Comparison of ENCODE assay signal across 19 cellular contexts in the genomic region with DNA sequence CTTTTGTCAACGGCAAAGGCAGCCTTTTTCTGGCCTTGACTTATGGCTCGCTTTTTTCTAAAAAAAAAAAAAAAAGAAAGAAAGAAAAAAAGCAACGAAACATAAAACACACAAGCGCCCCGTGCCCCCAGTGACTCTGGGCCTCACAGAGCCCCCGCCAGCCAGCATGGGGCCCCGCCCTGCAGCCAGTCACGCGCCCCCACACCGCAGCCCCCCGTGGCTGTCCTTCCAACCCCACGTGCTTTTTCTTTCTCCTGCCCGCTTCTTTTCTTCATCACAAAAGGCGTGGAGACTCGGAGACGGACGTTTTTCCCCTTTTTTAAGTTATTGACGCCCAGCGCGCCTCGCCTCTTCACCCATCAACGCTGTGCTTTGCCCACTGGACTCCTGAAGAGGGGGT. TPM values are rescaled to one million over a fixed set of nuclear protein-coding genes. Genes with fewer than 3 reads are reported as not detected.
DNase-seq lines count a peak whose midpoint lies in the region; TF ChIP-seq lines count a peak whose summit lies in the region.
"Had no signal": no experiment of that assay in that cellular context is flagged by ENCODE, and none has a peak within 500 bp of the region (broad histone marks: within the 10 kb centered on the region; RNA-seq: fewer than 3 reads in every experiment).

No MANE protein-coding gene starts in this region.

- H3K9ac ChIP-seq in BLaER1 (peak overlapping the region; percentile 73; the same call in 1 of the 2 replicates), liver (ENCODE audit: low read depth in 1 of 2, low read length in 2 of 2) (no peak overlapping the region), neural progenitor cell (no peak overlapping the region)
- H3K9ac ChIP-seq: GM23248 had no signal

- no peaks in the 10 kb centered on the region for H3K79me2 ChIP-seq in neural progenitor cell (ENCODE audit: low read depth)

- peaks cover 98% of the 10 kb centered on the region for H3K4me1 ChIP-seq in BLaER1
- peaks cover 3 to 18% (median 11%) of the 10 kb centered on the region in 4 donors for H3K4me1 ChIP-seq in liver (ENCODE audit: control insufficient read depth in 4 of 4, insufficient read depth in 4 of 4, low read length in 3 of 4)
- H3K4me1 ChIP-seq in neural progenitor cell = no peaks in the 10 kb centered on the region
- H3K4me1 ChIP-seq: HAP-1 had no signal

- H3K27me3 Mint-ChIP-seq in Calu3 (ENCODE audit: unreplicated experiment) = no peaks in the 10 kb centered on the region
- H3K27me3 Mint-ChIP-seq in neural progenitor cell (ENCODE audit: insufficient read depth, low read depth) = peaks cover 2% of the 10 kb centered on the region
- H3K27me3 Mint-ChIP-seq: B cell had no signal

- CTCF ChIA-PET in Calu3 (lab: Charles Lee) = no interaction called here

- no peaks in the 10 kb centered on the region for H3K9me3 ChIP-seq in BLaER1
- no peaks in the 10 kb centered on the region for H3K9me3 ChIP-seq in liver (ENCODE audit: control insufficient read depth in 4 of 4, low read length in 3 of 4)
- no peaks in the 10 kb centered on the region for H3K9me3 ChIP-seq in neural progenitor cell (ENCODE audit: low read depth)
- H3K9me3 ChIP-seq: HAP-1 had no signal

- H3K4me2 ChIP-seq in BLaER1 (peak overlapping the region; percentile 93), neural progenitor cell (no peak overlapping the region)

- H3K4me1 Mint-ChIP-seq in Calu3 (ENCODE audit: low read depth, unreplicated experiment) = no peaks in the 10 kb centered on the region
- peaks cover 10% of the 10 kb centered on the region for H3K4me1 Mint-ChIP-seq in neural progenitor cell

- WGBS in liver = 93% methylated on average over 22 of the region's 22 CpGs

- no peaks in the 10 kb centered on the region for H3F3A ChIP-seq in neural progenitor cell (ENCODE audit: low read depth)

- BruUV-seq in Calu3 (replicated peaks; lab: Mats Ljungman, UMichigan) = TSS peak; percentile 48

- TF ChIP-seq RAD21 in liver (IDR thresholded peaks at IDR 0.05) = no peak

- H3K36me3 Mint-ChIP-seq in Calu3 (ENCODE audit: insufficient read depth, unreplicated experiment) (no peaks in the 10 kb centered on the region), neural progenitor cell (no peaks in the 10 kb centered on the region)

- H3K36me3 ChIP-seq in BLaER1 (peaks cover 28% of the 10 kb centered on the region), liver (ENCODE audit: control insufficient read depth in 4 of 4, insufficient read depth in 3 of 4, low read depth in 1 of 4, low read length in 3 of 4) (peaks cover 0 to 21% (median 2%) of the 10 kb centered on the region in 4 donors), neural progenitor cell (no peaks in the 10 kb centered on the region)

- DNase-seq in Calu3 (no peak), neural progenitor cell (ENCODE audit: low spot score) (no peak), erythroblast (lab: John Stamatoyannopoulos, UW) (no peak), DMS153 (lab: John Stamatoyannopoulos, UW) (no peak)
- DNase-seq: CD4-positive, alpha-beta T cell; DMS53; DND-41; EL; GM23248; IMR-90 had no signal

- no peak for TF ChIP-seq POLR2A in erythroblast (IDR thresholded peaks at IDR 0.05; ENCODE audit: low read length)

- H3K9me3 Mint-ChIP-seq in Calu3 (ENCODE audit: low read depth, unreplicated experiment) (no peaks in the 10 kb centered on the region), neural progenitor cell (no peaks in the 10 kb centered on the region)
- H3K9me3 Mint-ChIP-seq: CD4-positive, alpha-beta T cell had no signal

- intact Hi-C loops in Calu3 (cut with micrococcal nuclease; ENCODE audit: unreplicated experiment) = no loop called here

- TF ChIP-seq CTCF in Calu3 (IDR thresholded peaks at IDR 0.05; ENCODE audit: unreplicated experiment) = no peak
- TF ChIP-seq CTCF in liver (IDR thresholded peaks at IDR 0.05; ENCODE audit: low read depth, low read length, missing input control) = no peak
- no peak for TF ChIP-seq CTCF in neural progenitor cell (IDR thresholded peaks at IDR 0.05)

- no peak overlapping the region for H3K4me3 ChIP-seq in BLaER1
- H3K4me3 ChIP-seq in liver (ENCODE audit: low read depth in 1 of 3, low read length in 3 of 3) = no peak overlapping the region
- H3K4me3 ChIP-seq in neural progenitor cell = no peak overlapping the region
- H3K4me3 ChIP-seq: GM23248, HAP-1, K562 had no signal

- no peaks in the 10 kb centered on the region for H3K27me3 ChIP-seq in BLaER1
- H3K27me3 ChIP-seq in liver (ENCODE audit: control insufficient read depth in 4 of 4, insufficient read depth in 4 of 4, low read length in 3 of 4) = no peaks in the 10 kb centered on the region
- no peaks in the 10 kb centered on the region for H3K27me3 ChIP-seq in neural progenitor cell

- no peak overlapping the region for H2AFZ ChIP-seq in neural progenitor cell (replicated peaks)
- H2AFZ ChIP-seq: GM23248 had no signal

- H3K4me3 Mint-ChIP-seq in Calu3 (ENCODE audit: low read depth, unreplicated experiment) (no peak overlapping the region), neural progenitor cell (no peak overlapping the region)
- H3K4me3 Mint-ChIP-seq: B cell; CD4-positive, alpha-beta T cell had no signal

- H3K27ac ChIP-seq in BLaER1 (peak overlapping the region; percentile 91), liver (ENCODE audit: low read depth in 1 of 2, low read length in 2 of 2) (peak overlapping the region; percentile 82 to 94), neural progenitor cell (no peak overlapping the region)
- H3K27ac ChIP-seq: C4-2B, GM23248, HL-60 had no signal

- no peaks in the 10 kb centered on the region for H4K20me1 ChIP-seq in BLaER1
- no peaks in the 10 kb centered on the region for H4K20me1 ChIP-seq in neural progenitor cell (ENCODE audit: low read depth)

- H3K27ac Mint-ChIP-seq in Calu3 (ENCODE audit: unreplicated experiment) (no peak overlapping the region), neural progenitor cell (peak overlapping the region; percentile 42)
- H3K27ac Mint-ChIP-seq: B cell; CD4-positive, alpha-beta T cell had no signal

TF ChIP-seq in liver, 16 proteins besides CTCF, POLR2A, EP300 and RAD21 (continues in another document):
- TF ChIP-seq EGR1 (IDR thresholded peaks at IDR 0.05; ENCODE audit: low read depth in 2 of 2) (no peak), HNF4G (IDR thresholded peaks at IDR 0.05) (no peak), YY1 (IDR thresholded peaks at IDR 0.05) (no peak), SP1 (IDR thresholded peaks at IDR 0.05) (no peak), FOXA1 (IDR thresholded peaks at IDR 0.05) (no peak), GABPA (IDR thresholded peaks at IDR 0.05 in 1 of 2, conservative IDR thresholded peaks at IDR 0.05 in 1 of 2) (no peak), HNF4A (conservative IDR thresholded peaks at IDR 0.05) (no peak), RXRA (IDR thresholded peaks at IDR 0.05) (no peak)
- TF ChIP-seq, protein P1, sequence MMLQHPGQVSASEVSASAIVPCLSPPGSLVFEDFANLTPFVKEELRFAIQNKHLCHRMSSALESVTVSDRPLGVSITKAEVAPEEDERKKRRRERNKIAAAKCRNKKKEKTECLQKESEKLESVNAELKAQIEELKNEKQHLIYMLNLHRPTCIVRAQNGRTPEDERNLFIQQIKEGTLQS (IDR thresholded peaks at IDR 0.05) = no peak
- TF ChIP-seq, protein P2, sequence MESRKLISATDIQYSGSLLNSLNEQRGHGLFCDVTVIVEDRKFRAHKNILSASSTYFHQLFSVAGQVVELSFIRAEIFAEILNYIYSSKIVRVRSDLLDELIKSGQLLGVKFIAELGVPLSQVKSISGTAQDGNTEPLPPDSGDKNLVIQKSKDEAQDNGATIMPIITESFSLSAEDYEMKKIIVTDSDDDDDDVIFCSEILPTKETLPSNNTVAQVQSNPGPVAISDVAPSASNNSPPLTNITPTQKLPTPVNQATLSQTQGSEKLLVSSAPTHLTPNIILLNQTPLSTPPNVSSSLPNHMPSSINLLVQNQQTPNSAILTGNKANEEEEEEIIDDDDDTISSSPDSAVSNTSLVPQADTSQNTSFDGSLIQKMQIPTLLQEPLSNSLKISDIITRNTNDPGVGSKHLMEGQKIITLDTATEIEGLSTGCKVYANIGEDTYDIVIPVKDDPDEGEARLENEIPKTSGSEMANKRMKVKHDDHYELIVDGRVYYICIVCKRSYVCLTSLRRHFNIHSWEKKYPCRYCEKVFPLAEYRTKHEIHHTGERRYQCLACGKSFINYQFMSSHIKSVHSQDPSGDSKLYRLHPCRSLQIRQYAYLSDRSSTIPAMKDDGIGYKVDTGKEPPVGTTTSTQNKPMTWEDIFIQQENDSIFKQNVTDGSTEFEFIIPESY (IDR thresholded peaks at IDR 0.05) = no peak

RNA-seq across cellular contexts. Expression of a gene that starts 14.4 kb away (rescaled TPM):
- 5.9 and 6.5 TPM in 2 replicates for total RNA-seq in Calu3 (2022)
- 10 to 100 TPM in 1 of 2 donors, 1 to 10 TPM in 1; 1.6 to 10.4 TPM for total RNA-seq in liver
- polyA plus RNA-seq in liver = 1 to 10 TPM in 1 of 2 donors, under 1 TPM in 1; 0.11 to 1.2 TPM
- total RNA-seq in neural progenitor cell (ENCODE audit: low replicate concordance) = not detected in 2 replicates
- total RNA-seq: GM23248, H4 had no signal
- polyA plus RNA-seq: GM23248, IMR-90 had no signal

RNA-seq across cellular contexts. Expression of a gene that starts 27.2 kb away (rescaled TPM):
- total RNA-seq in Calu3 (2022) (37.7 and 41.4 TPM in 2 replicates), liver (10 to 100 TPM; 16.9 to 19.6 TPM), neural progenitor cell (ENCODE audit: low replicate concordance) (12.4 and 19.5 TPM in 2 replicates)
- polyA plus RNA-seq in liver = 10 to 100 TPM; 12.5 to 20.2 TPM

RNA-seq across cellular contexts. Expression of a gene that starts 57.2 kb away (rescaled TPM):
- total RNA-seq in Calu3 (2022) (0.37 TPM in 1 of 2 replicates, not detected in the other), liver (10 to 100 TPM in 1 of 2 donors, 1 to 10 TPM in 1; 3.1 to 11.0 TPM), neural progenitor cell (ENCODE audit: low replicate concordance) (not detected in 2 replicates)
- 1 to 10 TPM in 1 of 2 donors, under 1 TPM in 1; 0.93 to 1.2 TPM for polyA plus RNA-seq in liver
- total RNA-seq: G401, GM23248, H4, IMR-90 had no signal
- polyA plus RNA-seq: GM23248, IMR-90, K562 had no signal

RNA-seq across cellular contexts. Expression of a gene that starts 59.1 kb away (rescaled TPM):
- 170 and 179 TPM in 2 replicates for total RNA-seq in Calu3 (2022)
- 10 to 100 TPM; 48.0 to 61.7 TPM for total RNA-seq in liver
- polyA plus RNA-seq in liver = 100 to 1,000 TPM in 1 of 2 donors, 10 to 100 TPM in 1; 47.2 to 166 TPM
- total RNA-seq in neural progenitor cell (ENCODE audit: low replicate concordance) = 54.6 and 148 TPM in 2 replicates
